Comparison of ENCODE assay signal across 22 cellular contexts in the genomic region with DNA sequence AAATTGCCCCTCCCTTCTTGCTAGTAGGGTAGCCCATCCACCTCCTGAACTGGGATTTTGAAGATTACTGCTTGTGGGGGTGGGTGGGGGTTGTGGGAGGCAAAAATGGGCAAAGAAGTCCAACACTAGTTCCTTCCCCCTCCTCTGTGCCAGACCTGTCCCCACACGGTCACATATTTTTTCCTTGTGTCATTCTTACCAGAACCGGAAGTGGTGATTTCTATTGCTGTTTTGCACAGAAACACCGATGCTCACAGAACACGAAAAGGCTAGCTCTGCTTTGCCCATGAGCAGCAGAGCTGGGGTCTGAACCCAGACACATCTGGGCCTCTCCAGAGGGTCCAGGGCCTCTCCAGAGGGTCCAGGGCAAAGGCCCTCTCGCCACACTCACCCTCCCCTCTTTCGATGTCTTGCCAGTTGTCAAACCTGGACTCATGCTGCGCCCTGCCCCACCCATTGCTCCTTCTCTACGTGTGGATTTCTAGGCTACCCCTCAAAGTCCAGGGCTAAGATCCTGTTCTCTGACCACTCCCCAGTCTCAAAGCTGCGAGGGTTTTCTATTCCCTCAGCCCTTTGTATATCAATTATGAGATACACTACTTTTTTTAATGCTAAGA.
DNase-seq lines count a peak whose midpoint lies in the region; ATAC-seq lines count a peak whose summit lies in the region.
"Had no signal": no experiment of that assay in that cellular context is flagged by ENCODE, and none has a peak within 500 bp of the region (broad histone marks: within the 10 kb centered on the region; RNA-seq: fewer than 3 reads in every experiment).

No MANE protein-coding gene starts in this region.

- H3K27me3 Mint-ChIP-seq in activated naive CD8-positive, alpha-beta T cell treated with anti-CD3 and anti-CD28 coated beads, Interleukin-2, amount 10 ng/mL, durations not matched to agents 7 days and 5 days, result peaks cover 5% of the 10 kb centered on the region
- H3K27me3 Mint-ChIP-seq in activated naive CD8-positive, alpha-beta T cell treated with anti-CD3 and anti-CD28 coated beads, Interleukin-2, amount 50 U/mL, for 24 hours, result no peaks in the 10 kb centered on the region
- H3K27me3 Mint-ChIP-seq in T-helper 17 cell, result no peaks in the 10 kb centered on the region

- no peaks in the 10 kb centered on the region for H3K9me3 ChIP-seq in T-helper 17 cell (ENCODE audit: control insufficient read depth, low read length, poor library complexity, severe bottlenecking)
- H3K9me3 ChIP-seq: prostate gland, stomach, upper lobe of right lung had no signal

- no peaks in the 10 kb centered on the region for H3K36me3 Mint-ChIP-seq in activated naive CD8-positive, alpha-beta T cell treated with anti-CD3 and anti-CD28 coated beads, Interleukin-2, amount 10 ng/mL, durations not matched to agents 7 days and 5 days
- H3K36me3 Mint-ChIP-seq in activated naive CD8-positive, alpha-beta T cell treated with anti-CD3 and anti-CD28 coated beads, Interleukin-2, amount 50 U/mL, for 24 hours (ENCODE audit: low read depth), result no peaks in the 10 kb centered on the region
- H3K36me3 Mint-ChIP-seq in T-helper 17 cell (ENCODE audit: low read depth), result peaks cover 2% of the 10 kb centered on the region

- intact Hi-C loops in left colon (cut with DNase I, micrococcal nuclease), result no loop called here

- no peak for DNase-seq in activated naive CD8-positive, alpha-beta T cell treated with anti-CD3 and anti-CD28 coated beads, Interleukin-2, amount 10 ng/mL, durations not matched to agents 7 days and 5 days
- no peak for DNase-seq in activated naive CD8-positive, alpha-beta T cell treated with anti-CD3 and anti-CD28 coated beads, Interleukin-2, amount 50 U/mL, for 24 hours
- DNase-seq in T-helper 17 cell (no peak), left colon (peak in 1 of 2 donors; percentile 13), hypothalamus (lab: John Stamatoyannopoulos, UW) (no peak), cortex of kidney (lab: John Stamatoyannopoulos, UW) (no peak)
- DNase-seq in stimulated activated naive CD4-positive, alpha-beta T cell (lab: John Stamatoyannopoulos, UW), result no peak
- DNase-seq: ACHN; dermis blood vessel endothelial cell; foreskin fibroblast; mesendoderm; NCI-H526; SJCRH30; stimulated activated CD4-positive, alpha-beta T cell treated with anti-CD3 and anti-CD28 coated beads, Interleukin-2, amount 100 ng/mL, for 48 hours; stomach; upper lobe of right lung had no signal

- H3K4me1 Mint-ChIP-seq in activated naive CD8-positive, alpha-beta T cell treated with anti-CD3 and anti-CD28 coated beads, Interleukin-2, amount 10 ng/mL, durations not matched to agents 7 days and 5 days, result peaks cover 2% of the 10 kb centered on the region
- H3K4me1 Mint-ChIP-seq in activated naive CD8-positive, alpha-beta T cell treated with anti-CD3 and anti-CD28 coated beads, Interleukin-2, amount 50 U/mL, for 24 hours, result peaks cover 10% of the 10 kb centered on the region
- peaks cover 4% of the 10 kb centered on the region for H3K4me1 Mint-ChIP-seq in T-helper 17 cell
- H3K4me1 Mint-ChIP-seq: nephron had no signal

- POLR2A ChIA-PET in activated naive CD8-positive, alpha-beta T cell treated with anti-CD3 and anti-CD28 coated beads, Interleukin-2, amount 10 ng/mL, durations not matched to agents 7 days and 5 days (lab: Charles Lee), result no interaction called here

- peak; percentile 26 for ATAC-seq in activated naive CD8-positive, alpha-beta T cell treated with anti-CD3 and anti-CD28 coated beads, Interleukin-2, amount 10 ng/mL, durations not matched to agents 7 days and 5 days (ENCODE audit: low read depth)
- ATAC-seq in activated naive CD8-positive, alpha-beta T cell treated with anti-CD3 and anti-CD28 coated beads, Interleukin-2, amount 50 U/mL, for 24 hours, result no peak
- ATAC-seq in T-helper 17 cell, result no peak
- ATAC-seq in left colon, result peak; percentile 61
- no peak for ATAC-seq in HG02678 (IDR thresholded peaks at IDR 0.05; ENCODE audit: unreplicated experiment)
- ATAC-seq: activated CD4-positive, CD25-positive, alpha-beta regulatory T cell treated with anti-CD3 and anti-CD28 coated beads, Interleukin-2, amount 50 U/mL, for 24 hours had no signal

- H3K9me3 Mint-ChIP-seq in activated naive CD8-positive, alpha-beta T cell treated with anti-CD3 and anti-CD28 coated beads, Interleukin-2, amount 10 ng/mL, durations not matched to agents 7 days and 5 days, result no peaks in the 10 kb centered on the region
- H3K9me3 Mint-ChIP-seq in activated naive CD8-positive, alpha-beta T cell treated with anti-CD3 and anti-CD28 coated beads, Interleukin-2, amount 50 U/mL, for 24 hours, result no peaks in the 10 kb centered on the region
- H3K9me3 Mint-ChIP-seq: activated T-helper 2 cell treated with anti-CD3 and anti-CD28 coated beads, Interferon-gamma antibody, Interleukin-2, Interleukin-4, amounts not matched to agents 10 μg/mL and 5 μg/mL and 100 μg/mL, durations not matched to agents 14 hours and 24 hours and 36 hours had no signal

- no peak overlapping the region for H3K4me3 Mint-ChIP-seq in activated naive CD8-positive, alpha-beta T cell treated with anti-CD3 and anti-CD28 coated beads, Interleukin-2, amount 10 ng/mL, durations not matched to agents 7 days and 5 days
- H3K4me3 Mint-ChIP-seq in activated naive CD8-positive, alpha-beta T cell treated with anti-CD3 and anti-CD28 coated beads, Interleukin-2, amount 50 U/mL, for 24 hours, result no peak overlapping the region
- peak overlapping the region; percentile 49 for H3K4me3 Mint-ChIP-seq in T-helper 17 cell
- H3K4me3 Mint-ChIP-seq: nephron; T-helper 2 cell treated with Interferon-gamma antibody and Interleukin-4, amounts not matched to agents 5 μg/mL and 100 μg/mL, for 36 hours had no signal

- no peak overlapping the region for H3K27ac Mint-ChIP-seq in activated naive CD8-positive, alpha-beta T cell treated with anti-CD3 and anti-CD28 coated beads, Interleukin-2, amount 10 ng/mL, durations not matched to agents 7 days and 5 days
- H3K27ac Mint-ChIP-seq in activated naive CD8-positive, alpha-beta T cell treated with anti-CD3 and anti-CD28 coated beads, Interleukin-2, amount 50 U/mL, for 24 hours, result no peak overlapping the region
- no peak overlapping the region for H3K27ac Mint-ChIP-seq in T-helper 17 cell
- H3K27ac Mint-ChIP-seq: activated T-helper 2 cell treated with anti-CD3 and anti-CD28 coated beads, Interferon-gamma antibody, Interleukin-2, Interleukin-4, amounts not matched to agents 10 μg/mL and 5 μg/mL and 100 μg/mL, durations not matched to agents 14 hours and 24 hours and 36 hours; nephron; T-helper 2 cell treated with Interferon-gamma antibody and Interleukin-4, amounts not matched to agents 5 μg/mL and 100 μg/mL, for 36 hours had no signal

Comparison
In these comparisons a context has a peak if more than half of its experiments do, and no peak if none do; other contexts are left out.
1. ATAC-seq: peak in activated naive CD8-positive, alpha-beta T cell treated with anti-CD3 and anti-CD28 coated beads, Interleukin-2, amount 10 ng/mL, durations not matched to agents 7 days and 5 days (single experiment) and left colon (single experiment); none in activated naive CD8-positive, alpha-beta T cell treated with anti-CD3 and anti-CD28 coated beads, Interleukin-2, amount 50 U/mL, for 24 hours (single experiment), T-helper 17 cell (single experiment) and HG02678 (single experiment).